In the genomic region with DNA sequence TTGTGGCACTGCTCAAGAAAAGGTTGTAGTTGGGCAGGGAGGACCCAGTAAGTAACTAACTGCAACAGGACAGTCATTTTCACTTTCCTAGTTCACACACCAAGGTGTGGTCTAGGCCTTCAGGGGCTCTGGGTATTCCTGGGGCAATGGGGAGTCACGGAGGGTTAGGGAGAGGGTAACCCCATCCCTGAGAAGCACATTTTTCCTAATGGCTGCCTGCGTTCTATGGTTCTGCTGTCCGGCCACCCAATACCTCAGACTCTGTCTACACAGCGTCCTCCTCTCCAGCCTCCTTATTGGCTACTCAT, we compare ENCODE assay signal across 8 cellular contexts. TPM values are rescaled to one million over a fixed set of nuclear protein-coding genes. Genes with fewer than 3 reads are reported as not detected.
DNase-seq lines count a peak whose midpoint lies in the region; ATAC-seq and TF ChIP-seq lines count a peak whose summit lies in the region.

No MANE protein-coding gene starts in this region.

- H2BK15ac ChIP-seq in H9 (ENCODE audit: low read depth, low read length) = no peak overlapping the region

- peaks cover 21% of the 10 kb centered on the region for H3K9me3 ChIP-seq in H9 (ENCODE audit: control insufficient read depth, low read depth, low read length)

- H3K27ac ChIP-seq in H9 (ENCODE audit: insufficient read length, low read depth, low read length) (peak overlapping the region; percentile 40), skin epidermis (peak overlapping the region; percentile 31 to 95 (median 86))

- H3K14ac ChIP-seq in H9 (ENCODE audit: insufficient read depth, low read length) = no peak overlapping the region; the same call in 1 of the 2 replicates

- H2BK120ac ChIP-seq in H9 (ENCODE audit: low read depth, low read length, poor library complexity, severe bottlenecking) = no peak overlapping the region

- H3K4me3 Mint-ChIP-seq in H9 (peak overlapping the region; percentile 91 to 93), activated B cell treated with CpG ODN at 0.5 μM for 24 hours (peak overlapping the region; percentile 93), glutamatergic neuron (ENCODE audit: unreplicated experiment) (peak overlapping the region; percentile 100)

- no peak overlapping the region for H4K8ac ChIP-seq in H9 (replicated peaks; ENCODE audit: insufficient read length, low read depth, low read length)

- POLR2A ChIA-PET in activated B cell treated with CpG ODN at 0.5 μM for 24 hours (lab: Charles Lee) = interaction anchor here (0.7 to 2.0 kb wide), 21 partner anchors 9 to 532 kb away, joined by 3 to 23 read pairs (median 4); a partner anchor contains a TSS

- H3K27ac Mint-ChIP-seq in H9 (peak overlapping the region; percentile 94 to 100 (median 100)), activated B cell treated with CpG ODN at 0.5 μM for 24 hours (peak overlapping the region; percentile 99), glutamatergic neuron (ENCODE audit: unreplicated experiment) (peak overlapping the region; percentile 100)

- ATAC-seq in activated B cell treated with CpG ODN at 0.5 μM for 24 hours (ENCODE audit: low read depth) = no peak
- ATAC-seq in GM18519 (IDR thresholded peaks at IDR 0.05; ENCODE audit: low FRiP score, unreplicated experiment) = no peak

- no peak overlapping the region for H3K23ac ChIP-seq in H9 (ENCODE audit: insufficient read length, low read depth, low read length)

- CTCF ChIA-PET in activated B cell treated with CpG ODN at 0.5 μM for 24 hours (lab: Charles Lee) = no interaction called here

- intact Hi-C loops in activated B cell treated with CpG ODN at 0.5 μM for 24 hours (cut with micrococcal nuclease) (loop anchor here (1.0 to 2.0 kb wide), 8 partner anchors 33 to 329 kb away; a partner anchor contains a TSS), head of caudate nucleus (cut with DNase I) (loop anchor here (5.0 kb wide), 1 partner anchor 66 kb away; a partner anchor contains a TSS), lower leg skin (cut with DNase I; ENCODE audit: low total_unique reads) (no loop called here)

- H3K18ac ChIP-seq in H9 (ENCODE audit: insufficient read length, low read depth, low read length) = peak overlapping the region; percentile 44

- H3K9me3 Mint-ChIP-seq in H9 = peaks cover 73 to 74% of the 10 kb centered on the region in 2 experiments
- H3K9me3 Mint-ChIP-seq in activated B cell treated with CpG ODN at 0.5 μM for 24 hours = no peaks in the 10 kb centered on the region
- peaks cover 14% of the 10 kb centered on the region for H3K9me3 Mint-ChIP-seq in glutamatergic neuron (ENCODE audit: unreplicated experiment)

- no peak for DNase-seq in H9
- no peak for DNase-seq in activated B cell treated with CpG ODN at 0.5 μM for 24 hours
- DNase-seq in glutamatergic neuron = no peak
- DNase-seq in head of caudate nucleus = no peak
- no peak for DNase-seq in NCI-H446 treated with DMSO at 0.1 percent for 48 hours (lab: John Stamatoyannopoulos, UW)
- no peak for DNase-seq in lower leg skin (ENCODE audit: low spot score in 2 of 2)

- no peak overlapping the region for H4K91ac ChIP-seq in H9 (ENCODE audit: insufficient read length, low read depth, low read length)

- H3K9ac ChIP-seq in H9 (ENCODE audit: extremely low read depth, insufficient read length, low read length) = peak overlapping the region; percentile 63

- no peak overlapping the region for H4K5ac ChIP-seq in H9 (ENCODE audit: insufficient read length, low read depth, low read length)

- peak overlapping the region; percentile 25 to 79 (median 58) for H3K4me3 ChIP-seq in skin epidermis
- no peak overlapping the region for H3K4me3 ChIP-seq in lower leg skin (ENCODE audit: low read depth, poor library complexity, severe bottlenecking)

- 0 out of 2 replicates have a peak, but pooled peaks cover 4% of the 10 kb centered on the region for H3K79me2 ChIP-seq in H9 (ENCODE audit: insufficient read depth, low read length)

- no peaks in the 10 kb centered on the region for H3K4me1 ChIP-seq in H9 (ENCODE audit: insufficient read depth, low read length)

- TF ChIP-seq CTCF in H9 (conservative IDR thresholded peaks at IDR 0.05) = no peak
- no peak for TF ChIP-seq CTCF in activated B cell treated with CpG ODN at 0.5 μM for 24 hours (IDR thresholded peaks at IDR 0.05)
- no peak for TF ChIP-seq CTCF in glutamatergic neuron (IDR thresholded peaks at IDR 0.05; ENCODE audit: partially characterized antibody, unreplicated experiment)
- no peak for TF ChIP-seq CTCF in lower leg skin (IDR thresholded peaks at IDR 0.05)

- no peak overlapping the region for H2BK12ac ChIP-seq in H9 (ENCODE audit: insufficient read length, low read depth, low read length)

- H3K4ac ChIP-seq in H9 (ENCODE audit: low read depth, low read length) = no peak overlapping the region

- H3K4me2 ChIP-seq in H9 (ENCODE audit: insufficient read depth, insufficient read length, low read length) = peak overlapping the region; percentile 53

- H2BK20ac ChIP-seq in H9 (ENCODE audit: low read depth, low read length, poor library complexity, severe bottlenecking) = no peak overlapping the region

- no peaks in the 10 kb centered on the region for H3K79me1 ChIP-seq in H9 (ENCODE audit: insufficient read depth, low read depth, low read length, poor library complexity, severe bottlenecking)

- H3K56ac ChIP-seq in H9 (ENCODE audit: insufficient read length, low read depth, low read length) = no peak overlapping the region

- TF ChIP-seq POLR2A in lower leg skin (IDR thresholded peaks at IDR 0.05) = no peak

- no CpG with 5 or more reads among the region's 4 CpGs for WGBS in H9 (ENCODE audit: extremely low coverage, insufficient read length, low lambda C conversion rate)
- 4 to 47% methylated on average over 4 of the region's 4 CpGs for WGBS in lower leg skin, 2 donors

- H3K27me3 Mint-ChIP-seq in H9 (ENCODE audit: low read depth) = peaks cover 6% of the 10 kb centered on the region
- no peaks in the 10 kb centered on the region for H3K27me3 Mint-ChIP-seq in activated B cell treated with CpG ODN at 0.5 μM for 24 hours
- peaks cover 9% of the 10 kb centered on the region for H3K27me3 Mint-ChIP-seq in glutamatergic neuron (ENCODE audit: unreplicated experiment)

- H3T11ph ChIP-seq in H9 (ENCODE audit: low read length) = no peak overlapping the region

- no peak overlapping the region for H2AK5ac ChIP-seq in H9 (ENCODE audit: insufficient read length, low read length)

- no peak overlapping the region for H2AFZ ChIP-seq in H9 (ENCODE audit: low read length)

- H3K36me3 Mint-ChIP-seq in H9 (ENCODE audit: insufficient read depth in 1 of 3, low read depth in 3 of 3) (peaks cover 11 to 18% (median 13%) of the 10 kb centered on the region in 3 experiments), activated B cell treated with CpG ODN at 0.5 μM for 24 hours (ENCODE audit: low read depth) (peaks cover 10% of the 10 kb centered on the region), glutamatergic neuron (ENCODE audit: unreplicated experiment) (no peaks in the 10 kb centered on the region)

- peaks cover 5% of the 10 kb centered on the region for H3K23me2 ChIP-seq in H9 (ENCODE audit: insufficient read length, low read depth, low read length, poor library complexity, severe bottlenecking)

- no peaks in the 10 kb centered on the region for H3K27me3 ChIP-seq in H9 (ENCODE audit: insufficient read depth, low read length)

- H4K20me1 ChIP-seq in H9 (ENCODE audit: control insufficient read depth, insufficient read depth, insufficient read length) = no peaks in the 10 kb centered on the region

- H2BK5ac ChIP-seq in H9 (ENCODE audit: insufficient read length, low read length) = no peak overlapping the region

- H3K4me1 Mint-ChIP-seq in H9 (peaks cover 14 to 21% of the 10 kb centered on the region in 2 experiments), activated B cell treated with CpG ODN at 0.5 μM for 24 hours (peaks cover 37% of the 10 kb centered on the region), glutamatergic neuron (ENCODE audit: low read depth, unreplicated experiment) (peaks cover 21% of the 10 kb centered on the region)

RNA-seq across cellular contexts. Expression of a gene that starts 0.9 kb away (rescaled TPM):
- total RNA-seq in H9 (2021) (6.9 and 7.3 TPM in 2 replicates), activated B cell treated with CpG ODN at 0.5 μM for 24 hours (5.9 and 7.4 TPM in 2 replicates), glutamatergic neuron (ENCODE audit: unreplicated experiment) (16.1 TPM), lower leg skin (10 to 100 TPM in 1 of 4 donors, 1 to 10 TPM in 3; 4.7 to 10.9 (median 5.6) TPM)

RNA-seq across cellular contexts. Expression of a gene that starts 4.1 kb away (rescaled TPM):
- total RNA-seq in H9 (2021) (0.68 and 0.81 TPM in 2 replicates), activated B cell treated with CpG ODN at 0.5 μM for 24 hours (0.12 and 0.29 TPM in 2 replicates), glutamatergic neuron (ENCODE audit: unreplicated experiment) (0.78 TPM), lower leg skin (1 to 10 TPM in 2 of 4 donors, under 1 TPM in 2; 0.69 to 1.1 (median 0.92) TPM)

RNA-seq across cellular contexts. Expression of a gene that starts 33.4 kb away (rescaled TPM):
- total RNA-seq in H9 (2021) = 12.1 and 12.2 TPM in 2 replicates
- 26.8 and 31.3 TPM in 2 replicates for total RNA-seq in activated B cell treated with CpG ODN at 0.5 μM for 24 hours
- total RNA-seq in glutamatergic neuron (ENCODE audit: unreplicated experiment) = 15.0 TPM
- total RNA-seq in lower leg skin = 10 to 100 TPM; 18.1 to 29.7 (median 19.8) TPM

RNA-seq across cellular contexts. Expression of a gene that starts 34.8 kb away (rescaled TPM):
- total RNA-seq in H9 (2021) (not detected in 2 replicates), activated B cell treated with CpG ODN at 0.5 μM for 24 hours (not detected in 2 replicates), glutamatergic neuron (ENCODE audit: unreplicated experiment) (not detected), lower leg skin (not detected)

RNA-seq across cellular contexts. Expression of a gene that starts 35.5 kb away (rescaled TPM):
- total RNA-seq in H9 (2021) = 0.94 and 1.4 TPM in 2 replicates
- total RNA-seq in activated B cell treated with CpG ODN at 0.5 μM for 24 hours = 2.6 and 3.0 TPM in 2 replicates
- 0.47 TPM for total RNA-seq in glutamatergic neuron (ENCODE audit: unreplicated experiment)
- under 1 TPM in 3 of 4 donors, not detected in 1; 0.06 to 0.76 (median 0.15) TPM for total RNA-seq in lower leg skin
